ENCODE assay signal across 8 cellular contexts in the genomic region with DNA sequence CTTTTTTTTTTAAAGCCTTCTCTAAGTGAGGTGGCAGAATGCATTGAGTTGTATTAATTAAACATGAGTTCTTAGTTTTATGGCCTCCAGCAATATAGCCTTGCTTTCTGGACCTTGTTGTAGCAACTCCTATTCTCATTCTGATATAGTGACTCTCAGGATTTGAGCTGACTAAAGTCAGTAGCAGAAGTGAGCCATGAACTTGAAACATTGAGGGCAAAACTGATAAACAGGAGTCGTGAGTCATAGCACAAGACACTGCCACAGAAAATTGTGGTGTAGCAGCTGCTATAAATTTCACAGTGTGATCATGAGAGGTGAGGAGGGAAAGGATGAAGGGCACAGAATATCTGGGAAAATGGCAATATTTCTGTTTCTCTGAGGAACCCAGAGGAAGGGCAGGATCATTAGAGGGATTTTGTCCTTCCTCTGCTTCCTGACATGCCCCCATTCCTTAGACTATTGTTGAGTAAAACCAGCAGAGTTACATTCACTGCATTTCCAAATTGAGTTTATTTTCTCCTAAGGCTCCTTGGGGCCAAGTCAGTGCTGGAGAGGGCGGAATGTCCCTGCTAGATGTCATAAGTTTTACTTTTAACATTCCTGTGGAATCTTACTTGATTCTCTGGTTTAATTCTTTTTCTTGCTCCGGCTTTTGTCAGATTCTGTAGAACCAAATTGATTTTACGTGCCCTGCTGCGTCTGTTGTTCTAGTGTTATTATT. TPM values are rescaled to one million over a fixed set of nuclear protein-coding genes. Genes with fewer than 3 reads are reported as not detected.
A peak's percentile ranks its signal among the peaks of the same experiment; 100 is the strongest.
DNase-seq lines count a peak whose midpoint lies in the region; ATAC-seq and TF ChIP-seq lines count a peak whose summit lies in the region.

No MANE protein-coding gene starts in this region.

- peak; percentile 68 for ATAC-seq in CD4-positive, alpha-beta T cell (ENCODE audit: poor library complexity)
- ATAC-seq in HG03097 (IDR thresholded peaks at IDR 0.05; ENCODE audit: low FRiP score, unreplicated experiment), result peak; percentile 83
- ATAC-seq in natural killer cell treated with Interleukin-12 subunit alpha and Interleukin-12 subunit beta and Interleukin-15 and Interleukin-18, amount 100 ng/mL, for 72 hours, result peak; percentile 90

- peak in 2 of 10 experiments; percentile 4 to 7 for DNase-seq in CD4-positive, alpha-beta T cell
- peak; percentile 17 for DNase-seq in GM19238 (ENCODE audit: insufficient read length, low spot score)
- DNase-seq in activated CD4-positive, alpha-beta memory T cell treated with anti-CD3 and anti-CD28 coated beads, Interleukin-2, amount 10 ng/mL, durations not matched to agents 7 days and 5 days, result peak; percentile 36
- no peak for DNase-seq in natural killer cell treated with Interleukin-12 subunit alpha and Interleukin-12 subunit beta and Interleukin-15 and Interleukin-18, amount 100 ng/mL, for 72 hours (ENCODE audit: low spot score)
- no peak for DNase-seq in HuH-7 (ENCODE audit: low spot score)
- no peak for DNase-seq in A673 (ENCODE audit: low spot score)
- no peak for DNase-seq in BE2C

- H3K27ac Mint-ChIP-seq in CD4-positive, alpha-beta T cell, result peak overlapping the region; percentile 65
- peak overlapping the region; percentile 4 for H3K27ac Mint-ChIP-seq in activated CD4-positive, alpha-beta memory T cell treated with anti-CD3 and anti-CD28 coated beads, Interleukin-2, amount 10 ng/mL, durations not matched to agents 7 days and 5 days
- peak overlapping the region; percentile 64 to 79 for H3K27ac Mint-ChIP-seq in natural killer cell treated with Interleukin-12 subunit alpha and Interleukin-12 subunit beta and Interleukin-15 and Interleukin-18, amount 100 ng/mL, for 72 hours

- intact Hi-C loops in CD4-positive, alpha-beta T cell (cut with DNase I, micrococcal nuclease), result loop anchor here (2.0 to 5.0 kb wide), 2 partner anchors 40 to 46 kb away; no protein-coding TSS in a partner anchor
- intact Hi-C loops in A673 (cut with micrococcal nuclease; ENCODE audit: unreplicated experiment), result no loop called here

- no peaks in the 10 kb centered on the region for H3K27me3 Mint-ChIP-seq in CD4-positive, alpha-beta T cell
- peaks cover 2% of the 10 kb centered on the region for H3K27me3 Mint-ChIP-seq in activated CD4-positive, alpha-beta memory T cell treated with anti-CD3 and anti-CD28 coated beads, Interleukin-2, amount 10 ng/mL, durations not matched to agents 7 days and 5 days
- H3K27me3 Mint-ChIP-seq in natural killer cell treated with Interleukin-12 subunit alpha and Interleukin-12 subunit beta and Interleukin-15 and Interleukin-18, amount 100 ng/mL, for 72 hours, result no peaks in the 10 kb centered on the region

- H3K4me1 Mint-ChIP-seq in CD4-positive, alpha-beta T cell (ENCODE audit: low read depth), result peaks cover 73% of the 10 kb centered on the region
- H3K4me1 Mint-ChIP-seq in activated CD4-positive, alpha-beta memory T cell treated with anti-CD3 and anti-CD28 coated beads, Interleukin-2, amount 10 ng/mL, durations not matched to agents 7 days and 5 days, result peaks cover 51% of the 10 kb centered on the region
- peaks cover 60 to 71% of the 10 kb centered on the region in 2 donors for H3K4me1 Mint-ChIP-seq in natural killer cell treated with Interleukin-12 subunit alpha and Interleukin-12 subunit beta and Interleukin-15 and Interleukin-18, amount 100 ng/mL, for 72 hours (ENCODE audit: low read depth in 2 of 2)

- H3K27me3 ChIP-seq in CD4-positive, alpha-beta T cell (ENCODE audit: control insufficient read depth, insufficient read depth, low read length), result no peaks in the 10 kb centered on the region
- H3K27me3 ChIP-seq in A673 (replicated peaks; ENCODE audit: insufficient read depth, low read depth, low read length, poor library complexity) (no peaks in the 10 kb centered on the region), BE2C (0 out of 2 replicates have a peak, but pooled peaks cover 3% of the 10 kb centered on the region)

- H3K4me3 ChIP-seq in A673 (ENCODE audit: low read depth, low read length, poor library complexity, severe bottlenecking), result no peak overlapping the region
- H3K4me3 ChIP-seq in BE2C (ENCODE audit: low read depth, low read length), result no peak overlapping the region

- no TSS peak for BruUV-seq in A673 (replicated peaks; lab: Mats Ljungman, UMichigan)

- no peaks in the 10 kb centered on the region for H3K4me1 ChIP-seq in A673 (ENCODE audit: insufficient read depth, low read length, poor library complexity, severe bottlenecking)
- no peaks in the 10 kb centered on the region for H3K4me1 ChIP-seq in BE2C

- no peaks in the 10 kb centered on the region for H3K9me3 Mint-ChIP-seq in CD4-positive, alpha-beta T cell
- no peaks in the 10 kb centered on the region for H3K9me3 Mint-ChIP-seq in activated CD4-positive, alpha-beta memory T cell treated with anti-CD3 and anti-CD28 coated beads, Interleukin-2, amount 10 ng/mL, durations not matched to agents 7 days and 5 days
- H3K9me3 Mint-ChIP-seq in natural killer cell treated with Interleukin-12 subunit alpha and Interleukin-12 subunit beta and Interleukin-15 and Interleukin-18, amount 100 ng/mL, for 72 hours, result no peaks in the 10 kb centered on the region

- H3K36me3 Mint-ChIP-seq in CD4-positive, alpha-beta T cell (ENCODE audit: low read depth), result peaks cover 28% of the 10 kb centered on the region
- H3K36me3 Mint-ChIP-seq in activated CD4-positive, alpha-beta memory T cell treated with anti-CD3 and anti-CD28 coated beads, Interleukin-2, amount 10 ng/mL, durations not matched to agents 7 days and 5 days (ENCODE audit: low read depth), result peaks cover 15% of the 10 kb centered on the region
- peaks cover 8% of the 10 kb centered on the region for H3K36me3 Mint-ChIP-seq in natural killer cell treated with Interleukin-12 subunit alpha and Interleukin-12 subunit beta and Interleukin-15 and Interleukin-18, amount 100 ng/mL, for 72 hours

- H3K4me3 Mint-ChIP-seq in CD4-positive, alpha-beta T cell, result peak overlapping the region; percentile 11
- no peak overlapping the region for H3K4me3 Mint-ChIP-seq in activated CD4-positive, alpha-beta memory T cell treated with anti-CD3 and anti-CD28 coated beads, Interleukin-2, amount 10 ng/mL, durations not matched to agents 7 days and 5 days
- H3K4me3 Mint-ChIP-seq in natural killer cell treated with Interleukin-12 subunit alpha and Interleukin-12 subunit beta and Interleukin-15 and Interleukin-18, amount 100 ng/mL, for 72 hours, result peak overlapping the region; percentile 55

- no peak overlapping the region for H3K27ac ChIP-seq in CD4-positive, alpha-beta T cell (ENCODE audit: low read depth, low read length)
- no peak overlapping the region for H3K27ac ChIP-seq in A673 (ENCODE audit: low read depth, low read length, poor library complexity, severe bottlenecking)

- POLR2A ChIA-PET in CD4-positive, alpha-beta T cell (lab: Charles Lee), result interaction anchor here (0.6 to 1.1 kb wide), 3 partner anchors 30 to 47 kb away, joined by 3 to 5 read pairs (median 3); a partner anchor contains a TSS
- POLR2A ChIA-PET in activated CD4-positive, alpha-beta memory T cell treated with anti-CD3 and anti-CD28 coated beads, Interleukin-2, amount 10 ng/mL, durations not matched to agents 7 days and 5 days (lab: Charles Lee), result interaction anchor here (1.1 to 3.9 kb wide), 4 partner anchors 9 to 46 kb away, joined by 5 to 14 read pairs (median 10); a partner anchor contains a TSS
- POLR2A ChIA-PET in A673 (lab: Charles Lee; ENCODE audit: low non-redundant PET), result no interaction called here

- H3K9me3 ChIP-seq in CD4-positive, alpha-beta T cell (ENCODE audit: control insufficient read depth, low read length), result no peaks in the 10 kb centered on the region
- H3K9me3 ChIP-seq in A673 (ENCODE audit: low read depth, low read length, poor library complexity, severe bottlenecking) (no peaks in the 10 kb centered on the region), BE2C (no peaks in the 10 kb centered on the region)

- H3K36me3 ChIP-seq in A673 (ENCODE audit: insufficient read depth, low read length, poor library complexity, severe bottlenecking), result no peaks in the 10 kb centered on the region
- no peaks in the 10 kb centered on the region for H3K36me3 ChIP-seq in BE2C

- CTCF ChIA-PET in CD4-positive, alpha-beta T cell (lab: Charles Lee), result interaction anchor here (1.3 kb wide), 1 partner anchor 11 kb away, joined by 3 read pairs; no protein-coding TSS in a partner anchor
- CTCF ChIA-PET in activated CD4-positive, alpha-beta memory T cell treated with anti-CD3 and anti-CD28 coated beads, Interleukin-2, amount 10 ng/mL, durations not matched to agents 7 days and 5 days (lab: Charles Lee), result interaction anchor here (1.1 to 1.9 kb wide), 4 partner anchors 25 to 47 kb away, joined by 3 to 5 read pairs (median 4); a partner anchor contains a TSS
- CTCF ChIA-PET in A673 (lab: Charles Lee), result no interaction called here

- TF ChIP-seq CTCF in CD4-positive, alpha-beta T cell (IDR thresholded peaks at IDR 0.05), result no peak
- no peak for TF ChIP-seq CTCF in A673 (conservative IDR thresholded peaks at IDR 0.05; ENCODE audit: low read depth, low read length)
- no peak for TF ChIP-seq CTCF in BE2C (IDR thresholded peaks at IDR 0.05; ENCODE audit: low read depth, low read length)

RNA-seq across cellular contexts. Expression of a gene that starts 7.5 kb away (rescaled TPM):
- 10 to 100 TPM in 1 of 2 experiments, 1 to 10 TPM in 1; 8.4 to 10.5 TPM for total RNA-seq in CD4-positive, alpha-beta T cell
- total RNA-seq in activated CD4-positive, alpha-beta memory T cell treated with anti-CD3 and anti-CD28 coated beads, Interleukin-2, amount 10 ng/mL, durations not matched to agents 7 days and 5 days, result 10 to 100 TPM; 12.8 to 13.3 TPM
- 10 to 100 TPM in 1 of 2 donors, 1 to 10 TPM in 1; 6.7 to 23.2 TPM for total RNA-seq in natural killer cell treated with Interleukin-12 subunit alpha and Interleukin-12 subunit beta and Interleukin-15 and Interleukin-18, amount 100 ng/mL, for 72 hours
- total RNA-seq in A673 (2021), result 1.2 and 1.9 TPM in 2 replicates
- 1.6 TPM for polyA plus RNA-seq in BE2C (2012; ENCODE audit: insufficient read depth, insufficient read length, low read depth)

RNA-seq across cellular contexts. Expression of a gene that starts 47.4 kb away (rescaled TPM):
- 10 to 100 TPM; 53.4 to 55.8 TPM for total RNA-seq in CD4-positive, alpha-beta T cell
- 100 to 1,000 TPM; 210 to 211 TPM for total RNA-seq in activated CD4-positive, alpha-beta memory T cell treated with anti-CD3 and anti-CD28 coated beads, Interleukin-2, amount 10 ng/mL, durations not matched to agents 7 days and 5 days
- 100 to 1,000 TPM; 213 to 346 TPM for total RNA-seq in natural killer cell treated with Interleukin-12 subunit alpha and Interleukin-12 subunit beta and Interleukin-15 and Interleukin-18, amount 100 ng/mL, for 72 hours
- 138 and 160 TPM in 2 replicates for total RNA-seq in A673 (2021)
- polyA plus RNA-seq in BE2C (2012; ENCODE audit: insufficient read depth, insufficient read length, low read depth), result 257 TPM

Comparison
In these comparisons a context has a peak if more than half of its experiments do, and no peak if none do; other contexts are left out.
1. DNase-seq: peak in GM19238 (single experiment) and activated CD4-positive, alpha-beta memory T cell treated with anti-CD3 and anti-CD28 coated beads, Interleukin-2, amount 10 ng/mL, durations not matched to agents 7 days and 5 days (single experiment); none in natural killer cell treated with Interleukin-12 subunit alpha and Interleukin-12 subunit beta and Interleukin-15 and Interleukin-18, amount 100 ng/mL, for 72 hours (single experiment), HuH-7 (single experiment), A673 (single experiment) and BE2C (single experiment).
2. H3K27ac Mint-ChIP-seq: peak in every context shown above with its lines; median percentile 72 in natural killer cell treated with Interleukin-12 subunit alpha and Interleukin-12 subunit beta and Interleukin-15 and Interleukin-18, amount 100 ng/mL, for 72 hours; 65 in CD4-positive, alpha-beta T cell; 4 in activated CD4-positive, alpha-beta memory T cell treated with anti-CD3 and anti-CD28 coated beads, Interleukin-2, amount 10 ng/mL, durations not matched to agents 7 days and 5 days.
3. Peak in every context shown above with its lines, with median percentiles within 50 percentile points of each other: ATAC-seq.